In genomic region chr1:211352985-211353515, GRCh38 we compare ENCODE assay signal across 8 cellular contexts. TPM values are rescaled to one million over a fixed set of nuclear protein-coding genes. Genes with fewer than 3 reads are reported as not detected.
DNase-seq lines count a peak whose midpoint lies in the region; ATAC-seq and TF ChIP-seq lines count a peak whose summit lies in the region.

No MANE protein-coding gene starts in this region.

- DNase-seq in Caki2 (ENCODE audit: low read depth) (peak; percentile 45), T-helper 22 cell (ENCODE audit: low read depth) (peak; percentile 25), T47D (ENCODE audit: low read depth in 1 of 2, low spot score in 1 of 2) (peak; percentile 51 to 79), vagina (ENCODE audit: extremely low spot score in 2 of 2) (peak in 1 of 2 donors; percentile 20), KG1 (lab: John Stamatoyannopoulos, UW) (no peak)
- peak in 9 of 10 donors; percentile 25 to 75 (median 46) for DNase-seq in naive thymus-derived CD8-positive, alpha-beta T cell

- peak overlapping the region; percentile 66 to 92 (median 88) for H3K4me3 Mint-ChIP-seq in naive thymus-derived CD8-positive, alpha-beta T cell

- no peaks in the 10 kb centered on the region for H3K9me3 ChIP-seq in vagina

- H3K4me1 Mint-ChIP-seq in naive thymus-derived CD8-positive, alpha-beta T cell: peaks cover 32 to 80% (median 70%) of the 10 kb centered on the region in 4 donors

- peaks cover 0 to 5% (median 4%) of the 10 kb centered on the region in 9 donors for H3K9me3 Mint-ChIP-seq in naive thymus-derived CD8-positive, alpha-beta T cell

- peaks cover 0 to 12% of the 10 kb centered on the region in 2 donors for H3K36me3 ChIP-seq in vagina

- no peak for TF ChIP-seq POLR2A in vagina (IDR thresholded peaks at IDR 0.05)

- no peak overlapping the region for H3K4me3 ChIP-seq in vagina

- in situ Hi-C loops in Caki2 (cut with HindIII; ENCODE audit: low pct_unique_long_range_greater_than_20kb, low sequenced_read_pairs): no loop called here
- in situ Hi-C loops in T47D (cut with HindIII; ENCODE audit: low pct_unique_long_range_greater_than_20kb, low sequenced_read_pairs): no loop called here

- ATAC-seq in GM19397 (IDR thresholded peaks at IDR 0.05; ENCODE audit: unreplicated experiment) (peak; percentile 79), HG03457 (IDR thresholded peaks at IDR 0.05; ENCODE audit: unreplicated experiment) (peak; percentile 73)
- peak; percentile 92 to 93 for ATAC-seq in naive thymus-derived CD8-positive, alpha-beta T cell

- H3K27ac ChIP-seq in vagina: no peak overlapping the region

- POLR2A ChIA-PET in naive thymus-derived CD8-positive, alpha-beta T cell (lab: Charles Lee): interaction anchor here (1.0 to 1.6 kb wide), 3 partner anchors 12 to 25 kb away, joined by 4 to 24 read pairs (median 7); partner anchors contain the start of gene TRAF5

- H3K4me1 ChIP-seq in vagina: no peaks in the 10 kb centered on the region

- intact Hi-C loops in vagina (cut with DNase I): no loop called here

- no peaks in the 10 kb centered on the region for H3K27me3 Mint-ChIP-seq in naive thymus-derived CD8-positive, alpha-beta T cell

- H3K27ac Mint-ChIP-seq in naive thymus-derived CD8-positive, alpha-beta T cell: peak overlapping the region; percentile 53 to 96 (median 91)

- peaks cover 0 to 32% (median 12%) of the 10 kb centered on the region in 3 donors for H3K36me3 Mint-ChIP-seq in naive thymus-derived CD8-positive, alpha-beta T cell

- peak in 2 of 3 experiments; percentile 25 to 26 for TF ChIP-seq CTCF in vagina (IDR thresholded peaks at IDR 0.05)

- no peaks in the 10 kb centered on the region for H3K27me3 ChIP-seq in vagina

RNA-seq across cellular contexts. Expression of gene TRAF5, which starts 26.4 kb away (rescaled TPM):
- 3.2 and 6.2 TPM in 2 replicates for total RNA-seq in Caki2 (2014; rRNA removed; shearing (Covaris generic); ENCODE audit: low replicate concordance)
- 10 to 100 TPM; 72.4 to 74.3 TPM for total RNA-seq in naive thymus-derived CD8-positive, alpha-beta T cell
- polyA plus RNA-seq in naive thymus-derived CD8-positive, alpha-beta T cell: 10 to 100 TPM; 18.2 to 32.5 (median 18.5) TPM
- total RNA-seq in vagina: 14.0 TPM
